17 cellular contexts compared by ENCODE assay signal in genomic region chr1:31620631-31621497, GRCh38. TPM values are rescaled to one million over a fixed set of nuclear protein-coding genes. Genes with fewer than 3 reads are reported as not detected.
DNase-seq lines count a peak whose midpoint lies in the region; ATAC-seq and TF ChIP-seq lines count a peak whose summit lies in the region.
"Had no signal": no experiment of that assay in that cellular context is flagged by ENCODE, and none has a peak within 500 bp of the region (broad histone marks: within the 10 kb centered on the region; RNA-seq: fewer than 3 reads in every experiment).

No MANE protein-coding gene starts in this region.

- peaks cover 0 to 5% of the 10 kb centered on the region in 2 experiments; a peak in 1 of 3 replicates for H3K36me3 ChIP-seq in HEK293 (ENCODE audit: control insufficient read depth in 2 of 2, insufficient read depth in 1 of 2, low read length in 2 of 2)
- peaks cover 0 to 1% of the 10 kb centered on the region in 2 experiments for H3K36me3 ChIP-seq in trophoblast cell (ENCODE audit: control insufficient read depth in 1 of 2, insufficient read depth in 2 of 2, low read length in 2 of 2)
- H3K36me3 ChIP-seq in upper lobe of left lung, result no peaks in the 10 kb centered on the region
- H3K36me3 ChIP-seq: BE2C had no signal

- H3K4me3 ChIP-seq in HEK293 (ENCODE audit: low read depth, low read length), result no peak overlapping the region
- no peak overlapping the region for H3K4me3 ChIP-seq in trophoblast cell (ENCODE audit: low read depth, low read length)
- H3K4me3 ChIP-seq in upper lobe of left lung, result no peak overlapping the region

- H3K79me2 ChIP-seq in trophoblast cell (ENCODE audit: control insufficient read depth, insufficient read depth, low read length, poor library complexity), result peaks cover 4% of the 10 kb centered on the region

- peak overlapping the region; percentile 25 for H2AK5ac ChIP-seq in trophoblast cell (ENCODE audit: low read length)

- TF ChIP-seq CTCF in HEK293 (tag by site-specific recombination; IDR thresholded peaks at IDR 0.05), result no peak
- TF ChIP-seq CTCF in upper lobe of left lung (IDR thresholded peaks at IDR 0.05), result no peak
- TF ChIP-seq CTCF in GM13977 (IDR thresholded peaks at IDR 0.05; ENCODE audit: extremely low read depth, insufficient read depth, missing control alignments), result no peak

- in situ Hi-C loops in GM13977 (cut with MboI; ENCODE audit: low pct_unique_long_range_greater_than_20kb, low sequenced_read_pairs, unreplicated experiment), result no loop called here

- H4K8ac ChIP-seq in trophoblast cell (ENCODE audit: low read depth, low read length), result no peak overlapping the region

- no peak overlapping the region for H4K12ac ChIP-seq in trophoblast cell (ENCODE audit: low read depth, low read length)

- no peaks in the 10 kb centered on the region for H3K27me3 ChIP-seq in trophoblast cell (ENCODE audit: insufficient read depth, low read length)
- H3K27me3 ChIP-seq in upper lobe of left lung, result peaks cover 0 to 11% (median 8%) of the 10 kb centered on the region in 4 donors
- H3K27me3 ChIP-seq: BE2C had no signal

- H3K9me3 ChIP-seq in HEK293 (ENCODE audit: control insufficient read depth, insufficient read depth, low read depth, low read length) (no peaks in the 10 kb centered on the region), trophoblast cell (ENCODE audit: insufficient read depth, low read depth, low read length) (peaks cover 5% of the 10 kb centered on the region), upper lobe of left lung (no peaks in the 10 kb centered on the region)
- H3K9me3 ChIP-seq: BE2C had no signal

- no peak overlapping the region for H4K91ac ChIP-seq in trophoblast cell (ENCODE audit: low read depth, low read length)

- H2BK120ac ChIP-seq in trophoblast cell (ENCODE audit: insufficient read depth, low read length, poor library complexity), result no peak overlapping the region

- no peak overlapping the region for H2AFZ ChIP-seq in trophoblast cell (ENCODE audit: insufficient read depth, low read length, poor library complexity)

- CTCF ChIA-PET in HEK293 (lab: Yijun Ruan, JAX), result no interaction called here

- no CpG with 5 or more reads among the region's 20 CpGs for WGBS in trophoblast cell (ENCODE audit: extremely low coverage, insufficient coverage, insufficient read length)
- WGBS in upper lobe of left lung, 2 donors, result 95% methylated on average over 17 to 20 of the region's 20 CpGs

- no peak overlapping the region for H2BK5ac ChIP-seq in trophoblast cell (ENCODE audit: low read depth, low read length, poor library complexity)

- no peak overlapping the region for H3K4me2 ChIP-seq in trophoblast cell (ENCODE audit: low read length)

- DNase-seq in activated effector memory CD4-positive, alpha-beta T cell treated with anti-CD3 and anti-CD28 coated beads, Interleukin-2, amount 50 U/mL, for 16 hours, result peak; percentile 52
- no peak for DNase-seq in activated effector memory CD4-positive, alpha-beta T cell treated with Interleukin-2 at 50 U/mL for 16 hours
- DNase-seq in trophoblast cell (no peak), upper lobe of left lung (peak; percentile 20 to 53), A172 (ENCODE audit: low spot score) (no peak), GM13977 (ENCODE audit: low spot score) (no peak), NCI-H1092 (lab: John Stamatoyannopoulos, UW) (no peak)
- DNase-seq: BE2C, DMS153, DMS79 treated with DMSO at 0.1 percent for 48 hours, EL, HCEC 1CT had no signal

- H3K23ac ChIP-seq in trophoblast cell (ENCODE audit: low read length), result no peak overlapping the region

- no peak for TF ChIP-seq POLR2A in upper lobe of left lung (IDR thresholded peaks at IDR 0.05)

- H3K27ac ChIP-seq in HEK293 (ENCODE audit: extremely low read depth, low read depth, low read length) (no peak overlapping the region), trophoblast cell (ENCODE audit: low read depth, low read length) (no peak overlapping the region), upper lobe of left lung (no peak overlapping the region)
- H3K27ac ChIP-seq: C4-2B had no signal

- ATAC-seq in upper lobe of left lung (ENCODE audit: low FRiP score in 2 of 2), result no peak

- H3K18ac ChIP-seq in trophoblast cell (ENCODE audit: low read length), result no peak overlapping the region

- H3K4me1 ChIP-seq in HEK293 (ENCODE audit: control insufficient read depth, insufficient read depth, low read length) (no peaks in the 10 kb centered on the region), trophoblast cell (ENCODE audit: control insufficient read depth in 1 of 2, insufficient read depth in 2 of 2, low read length in 2 of 2) (peaks cover 12 to 15% of the 10 kb centered on the region in 2 experiments), upper lobe of left lung (peaks cover 12 to 19% (median 14%) of the 10 kb centered on the region in 4 donors)
- H3K4me1 ChIP-seq: BE2C had no signal

- no peak overlapping the region for H3K14ac ChIP-seq in trophoblast cell (ENCODE audit: low read length)

- POLR2A ChIA-PET in HEK293 (lab: Yijun Ruan, JAX), result no interaction called here

- TF ChIP-seq EP300 in upper lobe of left lung (IDR thresholded peaks at IDR 0.05), result no peak

- H3K9ac ChIP-seq in trophoblast cell (ENCODE audit: low read length), result no peak overlapping the region

- H2BK12ac ChIP-seq in trophoblast cell (ENCODE audit: low read length), result peak overlapping the region; percentile 25

- H3K4ac ChIP-seq in trophoblast cell (ENCODE audit: low read depth, low read length), result no peak overlapping the region

- peaks cover 22% of the 10 kb centered on the region for H3K79me1 ChIP-seq in trophoblast cell (ENCODE audit: low read length)

TF ChIP-seq in HEK293, 187 proteins besides CTCF, POLR2A, EP300 and RAD21:
- TF ChIP-seq ZNF19 (tag by site-specific recombination; IDR thresholded peaks at IDR 0.05; ENCODE audit: low read depth) (no peak), ZNF600 (tag by site-specific recombination; IDR thresholded peaks at IDR 0.05) (no peak), PRDM6 (tag by site-specific recombination; IDR thresholded peaks at IDR 0.05) (no peak), ZNF768 (tag by site-specific recombination; IDR thresholded peaks at IDR 0.05) (0 out of 2 replicates have a peak, but pooled peaks have one; percentile 42)

RNA-seq across cellular contexts. Expression of gene HCRTR1, which starts 3.4 kb away (rescaled TPM):
- 1.4 and 1.5 TPM in 2 replicates for polyA plus RNA-seq in trophoblast cell (2013)
- 1 to 10 TPM in 1 of 6 donors, not detected in 5; 2.1 TPM for total RNA-seq in upper lobe of left lung
- total RNA-seq in A172 (2014; rRNA removed; shearing (Covaris generic)), result not detected in 2 replicates
- total RNA-seq: CD4-positive, alpha-beta memory T cell; HT-29 had no signal
- polyA plus RNA-seq: CD4-positive, alpha-beta memory T cell; IgD-negative memory B cell had no signal

RNA-seq across cellular contexts. Expression of gene PEF1, which starts 23.8 kb away (rescaled TPM):
- 66.7 and 70.3 TPM in 2 replicates for polyA plus RNA-seq in trophoblast cell (2013)
- total RNA-seq in upper lobe of left lung, result 100 to 1,000 TPM in 1 of 6 donors, 10 to 100 TPM in 5; 52.4 to 135 (median 77.4) TPM
- 62.2 and 62.7 TPM in 2 replicates for total RNA-seq in A172 (2014; rRNA removed; shearing (Covaris generic))

RNA-seq across cellular contexts. Expression of gene TINAGL1, which starts 44.5 kb away (rescaled TPM):
- polyA plus RNA-seq in trophoblast cell (2013), result 434 and 470 TPM in 2 replicates
- 100 to 1,000 TPM in 3 of 6 donors, 10 to 100 TPM in 3; 71.3 to 191 (median 120) TPM for total RNA-seq in upper lobe of left lung
- 178 and 257 TPM in 2 replicates for total RNA-seq in A172 (2014; rRNA removed; shearing (Covaris generic))
- total RNA-seq: CD4-positive, alpha-beta memory T cell had no signal
- polyA plus RNA-seq: CD4-positive, alpha-beta memory T cell; IgD-negative memory B cell had no signal

Comparison
In these comparisons a context has a peak if more than half of its experiments do, and no peak if none do; other contexts are left out.
1. DNase-seq: peak in activated effector memory CD4-positive, alpha-beta T cell treated with anti-CD3 and anti-CD28 coated beads, Interleukin-2, amount 50 U/mL, for 16 hours (single experiment) and upper lobe of left lung (2 of 2); none in activated effector memory CD4-positive, alpha-beta T cell treated with Interleukin-2 at 50 U/mL for 16 hours (single experiment), trophoblast cell (0 of 2), A172 (single experiment), GM13977 (single experiment) and NCI-H1092 (single experiment).